ENCODE assay signal across 9 cellular contexts in the genomic region with DNA sequence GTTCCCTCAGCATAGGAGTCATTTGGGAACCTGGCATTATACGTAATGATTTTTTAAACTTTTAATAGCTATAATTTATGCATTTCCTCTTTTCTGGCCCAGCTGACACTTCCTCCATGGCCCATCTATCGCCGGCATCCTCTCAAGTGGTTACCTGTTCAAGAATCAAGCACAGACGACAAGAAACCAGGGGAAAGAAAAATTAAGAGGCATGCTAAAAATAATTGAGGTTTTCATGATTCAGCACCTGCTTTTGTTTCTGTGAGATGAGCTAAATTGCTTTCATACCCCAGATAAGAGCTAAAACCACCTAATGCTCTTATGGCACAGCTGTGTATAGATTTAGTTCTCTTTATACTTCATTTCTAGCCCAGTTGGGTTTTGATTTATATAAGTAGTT. TPM values are rescaled to one million over a fixed set of nuclear protein-coding genes. Genes with fewer than 3 reads are reported as not detected.
A peak's percentile ranks its signal among the peaks of the same experiment; 100 is the strongest.
DNase-seq lines count a peak whose midpoint lies in the region; FAIRE-seq and TF ChIP-seq lines count a peak whose summit lies in the region.
"Had no signal": no experiment of that assay in that cellular context is flagged by ENCODE, and none has a peak within 500 bp of the region (broad histone marks: within the 10 kb centered on the region; RNA-seq: fewer than 3 reads in every experiment).

No MANE protein-coding gene starts in this region.

- DNase-seq in GM12891 (ENCODE audit: insufficient read length, low spot score): no peak
- peak; percentile 10 for DNase-seq in MV-4-11 (lab: John Stamatoyannopoulos, UW)
- DNase-seq in dorsolateral prefrontal cortex: no peak
- no peak for DNase-seq in RCC 7860 (ENCODE audit: low spot score)
- no peak for DNase-seq in NCI-H1105 (lab: John Stamatoyannopoulos, UW)
- DNase-seq in DMS 273 (lab: John Stamatoyannopoulos, UW; ENCODE audit: unreplicated experiment): no peak
- no peak for DNase-seq in nucleus accumbens (lab: John Stamatoyannopoulos, UW)
- DNase-seq: NCI-H2081 treated with DMSO at 0.1 percent for 48 hours had no signal

- TF ChIP-seq POLR2A in GM12891 (IDR thresholded peaks at IDR 0.05; ENCODE audit: low read depth, low read length): no peak

- peaks cover 13% of the 10 kb centered on the region for H3K36me3 ChIP-seq in neutrophil

- peaks cover 31 to 33% of the 10 kb centered on the region in 2 experiments for H3K4me1 ChIP-seq in neutrophil (ENCODE audit: control insufficient read depth in 1 of 2, insufficient read depth in 1 of 2, low read depth in 1 of 2, low read length in 1 of 2)

- no peaks in the 10 kb centered on the region for H3K27me3 ChIP-seq in dorsolateral prefrontal cortex
- H3K27me3 ChIP-seq in neutrophil: no peaks in the 10 kb centered on the region

- peak overlapping the region in 53 of 59 donors; percentile 48 to 100 (median 96) for H3K4me3 ChIP-seq in dorsolateral prefrontal cortex
- H3K4me3 ChIP-seq in neutrophil (ENCODE audit: low read depth in 1 of 2, low read length in 1 of 2): no peak overlapping the region

- H3K27ac ChIP-seq in dorsolateral prefrontal cortex (peak overlapping the region in 2 of 59 donors; percentile 8 to 94), neutrophil (peak overlapping the region; percentile 38)

- no peaks in the 10 kb centered on the region for H3K9me3 ChIP-seq in neutrophil

- intact Hi-C loops in dorsolateral prefrontal cortex (cut with DNase I): loop anchor here (5.0 to 10.0 kb wide), 4 partner anchors 60 to 337 kb away; a partner anchor contains a TSS

- FAIRE-seq in GM12891 (lab: Jason Lieb, UNC) (peak; percentile 35), RCC 7860 (lab: Jason Lieb, UNC) (no peak)

- TF ChIP-seq CTCF in dorsolateral prefrontal cortex (IDR thresholded peaks at IDR 0.05 in 54 of 56, conservative IDR thresholded peaks at IDR 0.05 in 2 of 56; ENCODE audit: low read depth in 1 of 56, partially characterized antibody in 56 of 56) (no peak), neutrophil (IDR thresholded peaks at IDR 0.05) (no peak)

TF ChIP-seq in GM12891, 5 proteins besides CTCF, POLR2A, EP300 and RAD21:
- TF ChIP-seq PAX5 (IDR thresholded peaks at IDR 0.05; ENCODE audit: insufficient read depth, low read length, severe bottlenecking) (no peak), TAF1 (IDR thresholded peaks at IDR 0.05; ENCODE audit: low read depth, low read length) (no peak), SPI1 (IDR thresholded peaks at IDR 0.05; ENCODE audit: low read depth, low read length) (peak; percentile 80), POU2F2 (IDR thresholded peaks at IDR 0.05; ENCODE audit: low read depth, low read length) (no peak), POLR2AphosphoS5 (IDR thresholded peaks at IDR 0.05; ENCODE audit: low read depth, low read length) (no peak)

RNA-seq across cellular contexts. Expression of a gene that starts 1.7 kb away (rescaled TPM):
- polyA plus RNA-seq in GM12891 (2012; ENCODE audit: low read depth, missing spikeins): 184 TPM
- 100 to 1,000 TPM in 5 of 120 experiments, 10 to 100 TPM in 115; 50.3 to 110 (median 78.8) TPM for total RNA-seq in dorsolateral prefrontal cortex

RNA-seq across cellular contexts. Expression of a gene that starts 2.0 kb away (rescaled TPM):
- polyA plus RNA-seq in GM12891 (2012; ENCODE audit: low read depth, missing spikeins): 34.8 TPM
- 10 to 100 TPM; 31.5 to 63.2 (median 47.2) TPM for total RNA-seq in dorsolateral prefrontal cortex

RNA-seq across cellular contexts. Expression of a gene that starts 21.8 kb away (rescaled TPM):
- polyA plus RNA-seq in GM12891 (2012; ENCODE audit: low read depth, missing spikeins): 116 TPM
- 10 to 100 TPM; 22.3 to 57.4 (median 40.7) TPM for total RNA-seq in dorsolateral prefrontal cortex

RNA-seq across cellular contexts. Expression of a gene that starts 21.9 kb away (rescaled TPM):
- polyA plus RNA-seq in GM12891 (2012; ENCODE audit: low read depth, missing spikeins): 11.0 TPM
- 10 to 100 TPM; 41.4 to 68.2 (median 53.3) TPM for total RNA-seq in dorsolateral prefrontal cortex

Comparison
In these comparisons a context has a peak if more than half of its experiments do, and no peak if none do; other contexts are left out.
1. H3K4me3 ChIP-seq: peak in dorsolateral prefrontal cortex (53 of 59); none in neutrophil (0 of 2).